In genomic region chr15:75428152-75428551, GRCh38 we compare ENCODE assay signal across 2 cellular contexts.
TF ChIP-seq lines count a peak whose summit lies in the region.

No MANE protein-coding gene starts in this region.

TF ChIP-seq in HepG2, 621 proteins besides CTCF, POLR2A, EP300 and RAD21:
- TF ChIP-seq FOXO1 (CRISPR knock-in tag; IDR thresholded peaks at IDR 0.05) (no peak), ZFX (CRISPR knock-in tag; IDR thresholded peaks at IDR 0.05; ENCODE audit: low read depth) (no peak), ZNF121 (CRISPR knock-in tag; IDR thresholded peaks at IDR 0.05) (peak; percentile 81), RFX3 (CRISPR knock-in tag; IDR thresholded peaks at IDR 0.05) (no peak)

TF ChIP-seq in K562, 482 proteins besides CTCF, POLR2A, EP300 and RAD21:
- TF ChIP-seq RBM14 (IDR thresholded peaks at IDR 0.05; ENCODE audit: borderline replicate concordance, insufficient read depth, low read depth, low read length) (no peak), ZNF121 (CRISPR knock-in tag; conservative IDR thresholded peaks at IDR 0.05) (peak; percentile 70)
TF ChIP-seq in K562: peak in this region for 1.
